ENCODE assay signal across 1 cellular context in the genomic region with DNA sequence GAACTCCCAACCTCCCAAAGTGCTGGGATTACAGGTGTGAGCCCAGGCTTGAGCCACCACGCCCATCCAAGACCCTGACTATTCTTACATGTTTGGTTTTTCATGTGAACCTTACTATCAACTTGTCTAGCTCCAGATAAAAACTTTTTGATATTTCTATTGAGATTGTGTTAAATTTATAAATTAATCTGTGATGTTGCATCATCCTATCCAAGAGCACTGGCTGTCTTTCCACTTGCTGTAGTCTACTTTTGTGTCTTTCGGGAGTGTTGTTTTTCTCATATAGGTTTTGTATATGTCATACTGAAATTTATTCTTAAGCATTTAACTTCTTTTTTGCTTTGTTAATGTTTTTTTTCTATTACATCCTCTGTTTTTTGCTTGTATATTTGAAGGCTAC.
TF ChIP-seq lines count a peak whose summit lies in the region.

No MANE protein-coding gene starts in this region.

TF ChIP-seq in HepG2, 621 proteins besides CTCF, POLR2A, EP300 and RAD21:
- TF ChIP-seq BHLHE40 (IDR thresholded peaks at IDR 0.05; ENCODE audit: low read length) (no peak), REPIN1 (CRISPR knock-in tag; IDR thresholded peaks at IDR 0.05; ENCODE audit: borderline replicate concordance, low read depth) (no peak), DR1 (CRISPR knock-in tag; IDR thresholded peaks at IDR 0.05) (no peak), ZNF3 (CRISPR knock-in tag; IDR thresholded peaks at IDR 0.05) (no peak), ZNF333 (CRISPR knock-in tag; IDR thresholded peaks at IDR 0.05; ENCODE audit: borderline replicate concordance) (no peak), ZNF317 (CRISPR knock-in tag; IDR thresholded peaks at IDR 0.05) (no peak), ZNF619 (CRISPR knock-in tag; IDR thresholded peaks at IDR 0.05) (no peak), DMAP1 (CRISPR knock-in tag; IDR thresholded peaks at IDR 0.05) (no peak), GATAD2A (CRISPR knock-in tag; IDR thresholded peaks at IDR 0.05) (no peak), SMAD1 (CRISPR knock-in tag; IDR thresholded peaks at IDR 0.05; ENCODE audit: borderline replicate concordance, low read depth) (no peak), SNAI1 (CRISPR knock-in tag; IDR thresholded peaks at IDR 0.05; ENCODE audit: borderline replicate concordance) (no peak), ZNF101 (CRISPR knock-in tag; IDR thresholded peaks at IDR 0.05; ENCODE audit: borderline replicate concordance, low read depth) (no peak), MYNN (CRISPR knock-in tag; IDR thresholded peaks at IDR 0.05; ENCODE audit: low read depth) (no peak)
- TF ChIP-seq, protein P1, sequence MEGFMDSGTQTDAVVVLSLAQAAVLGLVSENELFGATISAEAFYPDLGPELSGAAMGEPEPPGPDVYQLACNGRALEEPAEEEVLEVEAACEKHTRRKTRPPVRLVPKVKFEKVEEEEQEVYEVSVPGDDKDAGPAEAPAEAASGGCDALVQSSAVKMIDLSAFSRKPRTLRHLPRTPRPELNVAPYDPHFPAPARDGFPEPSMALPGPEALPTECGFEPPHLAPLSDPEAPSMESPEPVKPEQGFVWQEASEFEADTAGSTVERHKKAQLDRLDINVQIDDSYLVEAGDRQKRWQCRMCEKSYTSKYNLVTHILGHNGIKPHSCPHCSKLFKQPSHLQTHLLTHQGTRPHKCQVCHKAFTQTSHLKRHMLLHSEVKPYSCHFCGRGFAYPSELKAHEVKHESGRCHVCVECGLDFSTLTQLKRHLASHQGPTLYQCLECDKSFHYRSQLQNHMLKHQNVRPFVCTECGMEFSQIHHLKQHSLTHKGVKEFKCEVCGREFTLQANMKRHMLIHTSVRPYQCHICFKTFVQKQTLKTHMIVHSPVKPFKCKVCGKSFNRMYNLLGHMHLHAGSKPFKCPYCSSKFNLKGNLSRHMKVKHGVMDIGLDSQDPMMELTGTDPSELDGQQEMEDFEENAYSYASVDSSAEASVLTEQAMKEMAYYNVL (CRISPR knock-in tag; IDR thresholded peaks at IDR 0.05; ENCODE audit: borderline replicate concordance), result no peak
- TF ChIP-seq, protein P2, sequence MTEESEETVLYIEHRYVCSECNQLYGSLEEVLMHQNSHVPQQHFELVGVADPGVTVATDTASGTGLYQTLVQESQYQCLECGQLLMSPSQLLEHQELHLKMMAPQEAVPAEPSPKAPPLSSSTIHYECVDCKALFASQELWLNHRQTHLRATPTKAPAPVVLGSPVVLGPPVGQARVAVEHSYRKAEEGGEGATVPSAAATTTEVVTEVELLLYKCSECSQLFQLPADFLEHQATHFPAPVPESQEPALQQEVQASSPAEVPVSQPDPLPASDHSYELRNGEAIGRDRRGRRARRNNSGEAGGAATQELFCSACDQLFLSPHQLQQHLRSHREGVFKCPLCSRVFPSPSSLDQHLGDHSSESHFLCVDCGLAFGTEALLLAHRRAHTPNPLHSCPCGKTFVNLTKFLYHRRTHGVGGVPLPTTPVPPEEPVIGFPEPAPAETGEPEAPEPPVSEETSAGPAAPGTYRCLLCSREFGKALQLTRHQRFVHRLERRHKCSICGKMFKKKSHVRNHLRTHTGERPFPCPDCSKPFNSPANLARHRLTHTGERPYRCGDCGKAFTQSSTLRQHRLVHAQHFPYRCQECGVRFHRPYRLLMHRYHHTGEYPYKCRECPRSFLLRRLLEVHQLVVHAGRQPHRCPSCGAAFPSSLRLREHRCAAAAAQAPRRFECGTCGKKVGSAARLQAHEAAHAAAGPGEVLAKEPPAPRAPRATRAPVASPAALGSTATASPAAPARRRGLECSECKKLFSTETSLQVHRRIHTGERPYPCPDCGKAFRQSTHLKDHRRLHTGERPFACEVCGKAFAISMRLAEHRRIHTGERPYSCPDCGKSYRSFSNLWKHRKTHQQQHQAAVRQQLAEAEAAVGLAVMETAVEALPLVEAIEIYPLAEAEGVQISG (CRISPR knock-in tag; IDR thresholded peaks at IDR 0.05), result no peak
- TF ChIP-seq, protein P3, sequence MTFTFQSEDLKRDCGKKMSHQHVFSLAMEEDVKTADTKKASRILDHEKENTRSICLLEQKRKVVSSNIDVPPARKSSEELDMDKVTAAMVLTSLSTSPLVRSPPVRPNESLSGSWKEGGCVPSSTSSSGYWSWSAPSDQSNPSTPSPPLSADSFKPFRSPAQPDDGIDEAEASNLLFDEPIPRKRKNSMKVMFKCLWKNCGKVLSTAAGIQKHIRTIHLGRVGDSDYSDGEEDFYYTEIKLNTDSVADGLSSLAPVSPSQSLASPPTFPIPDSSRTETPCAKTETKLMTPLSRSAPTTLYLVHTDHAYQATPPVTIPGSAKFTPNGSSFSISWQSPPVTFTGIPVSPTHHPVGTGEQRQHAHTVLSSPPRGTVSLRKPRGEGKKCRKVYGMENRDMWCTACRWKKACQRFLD (CRISPR knock-in tag; IDR thresholded peaks at IDR 0.05; ENCODE audit: borderline replicate concordance), result no peak
- TF ChIP-seq, protein P4, sequence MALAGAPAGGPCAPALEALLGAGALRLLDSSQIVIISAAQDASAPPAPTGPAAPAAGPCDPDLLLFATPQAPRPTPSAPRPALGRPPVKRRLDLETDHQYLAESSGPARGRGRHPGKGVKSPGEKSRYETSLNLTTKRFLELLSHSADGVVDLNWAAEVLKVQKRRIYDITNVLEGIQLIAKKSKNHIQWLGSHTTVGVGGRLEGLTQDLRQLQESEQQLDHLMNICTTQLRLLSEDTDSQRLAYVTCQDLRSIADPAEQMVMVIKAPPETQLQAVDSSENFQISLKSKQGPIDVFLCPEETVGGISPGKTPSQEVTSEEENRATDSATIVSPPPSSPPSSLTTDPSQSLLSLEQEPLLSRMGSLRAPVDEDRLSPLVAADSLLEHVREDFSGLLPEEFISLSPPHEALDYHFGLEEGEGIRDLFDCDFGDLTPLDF (CRISPR knock-in tag; IDR thresholded peaks at IDR 0.05), result no peak
- TF ChIP-seq, protein P5, sequence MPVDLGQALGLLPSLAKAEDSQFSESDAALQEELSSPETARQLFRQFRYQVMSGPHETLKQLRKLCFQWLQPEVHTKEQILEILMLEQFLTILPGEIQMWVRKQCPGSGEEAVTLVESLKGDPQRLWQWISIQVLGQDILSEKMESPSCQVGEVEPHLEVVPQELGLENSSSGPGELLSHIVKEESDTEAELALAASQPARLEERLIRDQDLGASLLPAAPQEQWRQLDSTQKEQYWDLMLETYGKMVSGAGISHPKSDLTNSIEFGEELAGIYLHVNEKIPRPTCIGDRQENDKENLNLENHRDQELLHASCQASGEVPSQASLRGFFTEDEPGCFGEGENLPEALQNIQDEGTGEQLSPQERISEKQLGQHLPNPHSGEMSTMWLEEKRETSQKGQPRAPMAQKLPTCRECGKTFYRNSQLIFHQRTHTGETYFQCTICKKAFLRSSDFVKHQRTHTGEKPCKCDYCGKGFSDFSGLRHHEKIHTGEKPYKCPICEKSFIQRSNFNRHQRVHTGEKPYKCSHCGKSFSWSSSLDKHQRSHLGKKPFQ (CRISPR knock-in tag; IDR thresholded peaks at IDR 0.05; ENCODE audit: insufficient replicate concordance), result no peak
